Comparison of ENCODE assay signal across 33 cellular contexts in the genomic region with DNA sequence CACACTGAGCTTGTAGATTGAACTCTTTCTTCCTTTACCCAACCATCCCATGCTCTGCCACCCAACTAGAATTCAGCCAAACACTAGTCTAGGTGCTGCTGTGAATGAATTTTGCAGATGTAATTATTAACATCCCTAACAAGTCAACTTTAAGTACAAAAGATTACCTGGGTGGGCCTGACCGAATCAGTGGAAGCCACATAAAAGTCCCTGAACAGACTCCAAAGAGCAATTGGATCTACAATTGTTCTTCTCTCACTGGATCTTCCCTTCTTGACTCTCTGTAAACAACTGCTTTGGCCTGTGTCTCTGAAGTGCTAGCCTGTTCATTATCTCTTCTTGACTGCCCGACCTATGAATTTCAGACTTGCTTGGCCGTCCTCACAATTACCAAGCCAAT.
A peak's percentile ranks its signal among the peaks of the same experiment; 100 is the strongest.
DNase-seq lines count a peak whose midpoint lies in the region; ATAC-seq, FAIRE-seq and TF ChIP-seq lines count a peak whose summit lies in the region.
"Had no signal": no experiment of that assay in that cellular context is flagged by ENCODE, and none has a peak within 500 bp of the region (broad histone marks: within the 10 kb centered on the region; RNA-seq: fewer than 3 reads in every experiment).

No MANE protein-coding gene starts in this region.

- no peak overlapping the region for H2AFZ ChIP-seq in K562 (ENCODE audit: low read depth, low read length)

- H4K20me1 ChIP-seq in K562 (replicated peaks; ENCODE audit: control insufficient read depth, insufficient read depth, low read length), result no peaks in the 10 kb centered on the region
- H4K20me1 ChIP-seq: BLaER1; BLaER1 treated with 17β-estradiol and CSF1 and Interleukin-3, amounts not matched to agents 10 nM and 100 nM had no signal

- intact Hi-C loops in K562 (cut with micrococcal nuclease), result no loop called here

- TF ChIP-seq CTCF in HEK293 (tag by site-specific recombination; IDR thresholded peaks at IDR 0.05) (no peak), K562 (IDR thresholded peaks at IDR 0.05 in 2 of 3, conservative IDR thresholded peaks at IDR 0.05 in 1 of 3; ENCODE audit: insufficient read depth in 2 of 3, low read depth in 1 of 3, low read length in 3 of 3) (no peak)

- H3K27ac ChIP-seq in HEK293 (ENCODE audit: extremely low read depth, low read depth, low read length) (no peak overlapping the region), K562 (ENCODE audit: extremely low read depth, low read depth, low read length) (no peak overlapping the region)
- H3K27ac ChIP-seq: 22Rv1; A549; BLaER1; BLaER1 treated with 17β-estradiol and CSF1 and Interleukin-3, amounts not matched to agents 10 nM and 100 nM; C4-2B had no signal

- no peaks in the 10 kb centered on the region for H3K36me3 Mint-ChIP-seq in effector memory CD8-positive, alpha-beta T cell (ENCODE audit: insufficient read depth)
- H3K36me3 Mint-ChIP-seq: CD14-positive monocyte; CD4-positive, CD25-positive, alpha-beta regulatory T cell; CD8-positive, alpha-beta memory T cell; CD8-positive, alpha-beta T cell had no signal

- no peak for TF ChIP-seq POLR2A in K562 (conservative IDR thresholded peaks at IDR 0.05)

- H3K4me3 Mint-ChIP-seq in effector memory CD8-positive, alpha-beta T cell, result no peak overlapping the region
- H3K4me3 Mint-ChIP-seq: B cell; CD14-positive monocyte; CD4-positive, alpha-beta memory T cell; CD4-positive, alpha-beta T cell; CD8-positive, alpha-beta memory T cell; CD8-positive, alpha-beta T cell had no signal

- H3K9me1 ChIP-seq in K562 (ENCODE audit: control insufficient read depth, insufficient read depth, low read length), result no peaks in the 10 kb centered on the region

- H3K4me1 Mint-ChIP-seq in effector memory CD8-positive, alpha-beta T cell (ENCODE audit: low read depth in 2 of 2), result no peaks in the 10 kb centered on the region
- H3K4me1 Mint-ChIP-seq: B cell; CD14-positive monocyte; CD4-positive, alpha-beta memory T cell; CD4-positive, CD25-positive, alpha-beta regulatory T cell; CD8-positive, alpha-beta memory T cell had no signal

- peaks cover 13 to 62% of the 10 kb centered on the region in 2 donors for H3K27me3 Mint-ChIP-seq in effector memory CD8-positive, alpha-beta T cell

- POLR2A ChIA-PET in HEK293 (lab: Yijun Ruan, JAX) (no interaction called here), K562 (lab: Yijun Ruan, JAX) (no interaction called here)

- TF ChIP-seq EP300 in K562 (IDR thresholded peaks at IDR 0.05; ENCODE audit: low read length), result no peak

- H3K36me3 ChIP-seq in HEK293 (ENCODE audit: control insufficient read depth in 2 of 2, insufficient read depth in 1 of 2, low read length in 2 of 2) (no peaks in the 10 kb centered on the region), K562 (ENCODE audit: control insufficient read depth, insufficient read depth, low read length) (no peaks in the 10 kb centered on the region)
- H3K36me3 ChIP-seq: BE2C; BLaER1; BLaER1 treated with 17β-estradiol and CSF1 and Interleukin-3, amounts not matched to agents 10 nM and 100 nM had no signal

- H3K79me2 ChIP-seq in K562 (ENCODE audit: control insufficient read depth, insufficient read depth, low read length), result no peaks in the 10 kb centered on the region

- DNase-seq in K562 (ENCODE audit: extremely low read depth in 1 of 4, low spot score in 3 of 4) (no peak), NCI-H1092 (lab: John Stamatoyannopoulos, UW) (no peak)
- no peak for DNase-seq in effector memory CD8-positive, alpha-beta T cell
- DNase-seq: 8988T; ACHN; AML-193; BE2C; C1 segment of cervical spinal cord; Caco-2; Calu3; CD4-positive, alpha-beta memory T cell; CD4-positive, alpha-beta T cell; CD4-positive, CD25-positive, alpha-beta regulatory T cell; CD8-positive, alpha-beta memory T cell; CD8-positive, alpha-beta T cell; COR-L47; DMS 273 treated with DMSO at 0.1 percent for 48 hours; DMS153; DMS53; DMS79; DMS79 treated with DMSO at 0.1 percent for 48 hours; DND-41; EL had no signal

- FAIRE-seq in K562 (lab: Jason Lieb, UNC), result no peak
- FAIRE-seq: A204.1, A549, D721Med had no signal

- H3K4me1 ChIP-seq in HEK293 (ENCODE audit: control insufficient read depth, insufficient read depth, low read length) (peaks cover 6% of the 10 kb centered on the region), K562 (replicated peaks in 1 of 2; ENCODE audit: control insufficient read depth in 2 of 2, insufficient read depth in 2 of 2, low read length in 2 of 2) (no peaks in the 10 kb centered on the region)
- H3K4me1 ChIP-seq: A549; BLaER1; BLaER1 treated with 17β-estradiol and CSF1 and Interleukin-3, amounts not matched to agents 10 nM and 100 nM; Caco-2 had no signal

- in situ Hi-C loops in K562 (cut with MboI), result no loop called here

- 0% methylated on average over 3 of the region's 3 CpGs for WGBS in K562 (ENCODE audit: insufficient coverage, low coverage, missing lambda C conversion rate)

- H3K27me3 ChIP-seq in K562 (ENCODE audit: control insufficient read depth in 2 of 2, insufficient read depth in 2 of 2, low read length in 2 of 2), result no peaks in the 10 kb centered on the region
- H3K27me3 ChIP-seq: BE2C; BLaER1; BLaER1 treated with 17β-estradiol and CSF1 and Interleukin-3, amounts not matched to agents 10 nM and 100 nM had no signal

- peaks cover 7 to 13% of the 10 kb centered on the region in 2 donors for H3K9me3 Mint-ChIP-seq in effector memory CD8-positive, alpha-beta T cell

- no TSS peak for BruUV-seq in K562 (replicated peaks; lab: Mats Ljungman, UMichigan)

- CTCF ChIA-PET in HEK293 (lab: Yijun Ruan, JAX), result no interaction called here
- CTCF ChIA-PET in K562 (lab: Yijun Ruan, JAX; ENCODE audit: low intra/inter-chr PET ratio), result no interaction called here

- H3K9me3 ChIP-seq in HEK293 (ENCODE audit: control insufficient read depth, insufficient read depth, low read depth, low read length), result peaks cover 2% of the 10 kb centered on the region
- no peaks in the 10 kb centered on the region for H3K9me3 ChIP-seq in K562 (replicated peaks; ENCODE audit: control insufficient read depth, insufficient read depth, low read depth, low read length)
- H3K9me3 ChIP-seq: BE2C, Caco-2 had no signal

- no peak overlapping the region for H3K4me2 ChIP-seq in K562 (ENCODE audit: insufficient read depth, low read length)
- H3K4me2 ChIP-seq: A549; BLaER1; BLaER1 treated with 17β-estradiol and CSF1 and Interleukin-3, amounts not matched to agents 10 nM and 100 nM had no signal

- H3K9ac ChIP-seq in K562 (ENCODE audit: insufficient read depth in 1 of 2, low read depth in 2 of 2, low read length in 2 of 2), result no peak overlapping the region
- H3K9ac ChIP-seq: BLaER1; BLaER1 treated with 17β-estradiol and CSF1 and Interleukin-3, amounts not matched to agents 10 nM and 100 nM had no signal

- H3K4me3 ChIP-seq in HEK293 (ENCODE audit: low read depth, low read length) (no peak overlapping the region), K562 (no peak overlapping the region)
- H3K4me3 ChIP-seq: A549; BLaER1; BLaER1 treated with 17β-estradiol and CSF1 and Interleukin-3, amounts not matched to agents 10 nM and 100 nM had no signal

- H3K27ac Mint-ChIP-seq in effector memory CD8-positive, alpha-beta T cell, result no peak overlapping the region
- H3K27ac Mint-ChIP-seq: B cell; CD14-positive monocyte; CD4-positive, alpha-beta memory T cell; CD4-positive, alpha-beta T cell; CD4-positive, CD25-positive, alpha-beta regulatory T cell; CD8-positive, alpha-beta T cell had no signal

- ATAC-seq in K562, result no peak
- ATAC-seq in effector memory CD8-positive, alpha-beta T cell (replicated peaks), result no peak
- ATAC-seq: A549; CD8-positive, alpha-beta T cell had no signal

- TF ChIP-seq RAD21 in K562 (CRISPR knock-in tag; conservative IDR thresholded peaks at IDR 0.05 in 1 of 2, IDR thresholded peaks at IDR 0.05 in 1 of 2), result no peak

TF ChIP-seq in HEK293, 187 proteins besides CTCF, POLR2A, EP300 and RAD21:
- peak; percentile 83 for TF ChIP-seq ZNF10 (tag by site-specific recombination; IDR thresholded peaks at IDR 0.05)
- no peak for TF ChIP-seq ZNF561 (tag by site-specific recombination; IDR thresholded peaks at IDR 0.05; ENCODE audit: borderline replicate concordance)
TF ChIP-seq in HEK293: peak in this region for 1.

TF ChIP-seq in K562, 482 proteins besides CTCF, POLR2A, EP300 and RAD21:
- TF ChIP-seq SMARCB1 (IDR thresholded peaks at IDR 0.05; ENCODE audit: insufficient read length, low read depth) (no peak), ZNF134 (CRISPR knock-in tag; conservative IDR thresholded peaks at IDR 0.05) (peak; percentile 85)
